In the genomic region with DNA sequence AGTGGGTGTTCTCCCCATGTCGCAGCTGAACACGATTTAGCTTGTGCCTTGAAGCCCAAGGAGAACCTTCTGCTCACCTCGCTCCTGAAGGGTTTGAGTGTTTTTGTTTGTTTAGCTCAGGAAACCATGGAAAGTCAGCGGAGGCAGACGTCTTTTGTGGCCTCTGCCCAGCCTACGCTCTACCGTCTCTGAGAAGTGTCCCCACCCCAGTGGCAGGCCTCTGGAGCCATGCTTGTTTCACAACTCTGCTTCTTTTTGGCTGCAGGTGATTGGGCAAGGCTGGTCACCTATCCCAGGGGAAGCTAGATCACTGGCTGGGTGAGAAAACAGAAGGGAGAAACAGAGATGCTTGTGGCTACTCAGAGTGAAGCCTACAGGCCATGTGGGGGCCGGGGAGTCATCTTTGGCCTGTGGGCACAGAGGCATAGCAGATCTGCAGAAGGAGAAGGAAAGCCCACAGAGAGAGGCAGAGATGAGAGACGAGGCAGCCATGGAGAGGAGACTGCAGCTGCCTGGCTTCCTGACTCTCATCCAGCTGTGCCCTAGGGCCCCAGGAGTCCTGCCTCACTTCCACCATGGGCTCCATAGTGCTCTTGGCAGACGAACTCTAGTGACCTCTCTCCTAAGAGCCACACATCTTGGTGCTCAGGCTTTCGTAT, we compare ENCODE assay signal across 1 cellular context.
TF ChIP-seq lines count a peak whose summit lies in the region.

No MANE protein-coding gene starts in this region.

TF ChIP-seq in GM23338, 12 proteins besides CTCF, POLR2A, EP300 and RAD21:
- TF ChIP-seq, protein P1, sequence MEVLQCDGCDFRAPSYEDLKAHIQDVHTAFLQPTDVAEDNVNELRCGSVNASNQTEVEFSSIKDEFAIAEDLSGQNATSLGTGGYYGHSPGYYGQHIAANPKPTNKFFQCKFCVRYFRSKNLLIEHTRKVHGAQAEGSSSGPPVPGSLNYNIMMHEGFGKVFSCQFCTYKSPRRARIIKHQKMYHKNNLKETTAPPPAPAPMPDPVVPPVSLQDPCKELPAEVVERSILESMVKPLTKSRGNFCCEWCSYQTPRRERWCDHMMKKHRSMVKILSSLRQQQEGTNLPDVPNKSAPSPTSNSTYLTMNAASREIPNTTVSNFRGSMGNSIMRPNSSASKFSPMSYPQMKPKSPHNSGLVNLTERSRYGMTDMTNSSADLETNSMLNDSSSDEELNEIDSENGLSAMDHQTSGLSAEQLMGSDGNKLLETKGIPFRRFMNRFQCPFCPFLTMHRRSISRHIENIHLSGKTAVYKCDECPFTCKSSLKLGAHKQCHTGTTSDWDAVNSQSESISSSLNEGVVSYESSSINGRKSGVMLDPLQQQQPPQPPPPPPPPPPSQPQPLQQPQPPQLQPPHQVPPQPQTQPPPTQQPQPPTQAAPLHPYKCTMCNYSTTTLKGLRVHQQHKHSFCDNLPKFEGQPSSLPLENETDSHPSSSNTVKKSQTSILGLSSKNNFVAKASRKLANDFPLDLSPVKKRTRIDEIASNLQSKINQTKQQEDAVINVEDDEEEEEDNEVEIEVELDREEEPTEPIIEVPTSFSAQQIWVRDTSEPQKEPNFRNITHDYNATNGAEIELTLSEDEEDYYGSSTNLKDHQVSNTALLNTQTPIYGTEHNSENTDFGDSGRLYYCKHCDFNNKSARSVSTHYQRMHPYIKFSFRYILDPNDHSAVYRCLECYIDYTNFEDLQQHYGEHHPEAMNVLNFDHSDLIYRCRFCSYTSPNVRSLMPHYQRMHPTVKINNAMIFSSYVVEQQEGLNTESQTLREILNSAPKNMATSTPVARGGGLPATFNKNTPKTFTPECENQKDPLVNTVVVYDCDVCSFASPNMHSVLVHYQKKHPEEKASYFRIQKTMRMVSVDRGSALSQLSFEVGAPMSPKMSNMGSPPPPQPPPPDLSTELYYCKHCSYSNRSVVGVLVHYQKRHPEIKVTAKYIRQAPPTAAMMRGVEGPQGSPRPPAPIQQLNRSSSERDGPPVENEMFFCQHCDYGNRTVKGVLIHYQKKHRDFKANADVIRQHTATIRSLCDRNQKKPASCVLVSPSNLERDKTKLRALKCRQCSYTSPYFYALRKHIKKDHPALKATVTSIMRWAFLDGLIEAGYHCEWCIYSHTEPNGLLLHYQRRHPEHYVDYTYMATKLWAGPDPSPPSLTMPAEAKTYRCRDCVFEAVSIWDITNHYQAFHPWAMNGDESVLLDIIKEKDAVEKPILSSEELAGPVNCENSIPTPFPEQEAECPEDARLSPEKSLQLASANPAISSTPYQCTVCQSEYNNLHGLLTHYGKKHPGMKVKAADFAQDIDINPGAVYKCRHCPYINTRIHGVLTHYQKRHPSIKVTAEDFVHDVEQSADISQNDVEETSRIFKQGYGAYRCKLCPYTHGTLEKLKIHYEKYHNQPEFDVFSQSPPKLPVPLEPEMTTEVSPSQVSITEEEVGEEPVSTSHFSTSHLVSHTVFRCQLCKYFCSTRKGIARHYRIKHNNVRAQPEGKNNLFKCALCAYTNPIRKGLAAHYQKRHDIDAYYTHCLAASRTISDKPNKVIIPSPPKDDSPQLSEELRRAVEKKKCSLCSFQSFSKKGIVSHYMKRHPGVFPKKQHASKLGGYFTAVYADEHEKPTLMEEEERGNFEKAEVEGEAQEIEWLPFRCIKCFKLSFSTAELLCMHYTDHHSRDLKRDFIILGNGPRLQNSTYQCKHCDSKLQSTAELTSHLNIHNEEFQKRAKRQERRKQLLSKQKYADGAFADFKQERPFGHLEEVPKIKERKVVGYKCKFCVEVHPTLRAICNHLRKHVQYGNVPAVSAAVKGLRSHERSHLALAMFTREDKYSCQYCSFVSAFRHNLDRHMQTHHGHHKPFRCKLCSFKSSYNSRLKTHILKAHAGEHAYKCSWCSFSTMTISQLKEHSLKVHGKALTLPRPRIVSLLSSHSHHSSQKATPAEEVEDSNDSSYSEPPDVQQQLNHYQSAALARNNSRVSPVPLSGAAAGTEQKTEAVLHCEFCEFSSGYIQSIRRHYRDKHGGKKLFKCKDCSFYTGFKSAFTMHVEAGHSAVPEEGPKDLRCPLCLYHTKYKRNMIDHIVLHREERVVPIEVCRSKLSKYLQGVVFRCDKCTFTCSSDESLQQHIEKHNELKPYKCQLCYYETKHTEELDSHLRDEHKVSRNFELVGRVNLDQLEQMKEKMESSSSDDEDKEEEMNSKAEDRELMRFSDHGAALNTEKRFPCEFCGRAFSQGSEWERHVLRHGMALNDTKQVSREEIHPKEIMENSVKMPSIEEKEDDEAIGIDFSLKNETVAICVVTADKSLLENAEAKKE (CRISPR knock-in tag; IDR thresholded peaks at IDR 0.05): no peak
- TF ChIP-seq ZNF331 (CRISPR knock-in tag; IDR thresholded peaks at IDR 0.05; ENCODE audit: low read depth) (no peak), EZH2phosphoT487 (IDR thresholded peaks at IDR 0.05; ENCODE audit: unreplicated experiment) (no peak), EZH2 (IDR thresholded peaks at IDR 0.05; ENCODE audit: low read depth, unreplicated experiment) (no peak), STAT1 (IDR thresholded peaks at IDR 0.05; ENCODE audit: unreplicated experiment) (no peak), JUNB (IDR thresholded peaks at IDR 0.05; ENCODE audit: unreplicated experiment) (no peak), CREB1 (CRISPR knock-in tag; IDR thresholded peaks at IDR 0.05; ENCODE audit: low read depth) (no peak), NANOG (IDR thresholded peaks at IDR 0.05; ENCODE audit: borderline replicate concordance) (no peak), ZNF114 (CRISPR knock-in tag; IDR thresholded peaks at IDR 0.05) (no peak), POLR2AphosphoS5 (IDR thresholded peaks at IDR 0.05; ENCODE audit: low read depth) (no peak)
- TF ChIP-seq, protein P2, sequence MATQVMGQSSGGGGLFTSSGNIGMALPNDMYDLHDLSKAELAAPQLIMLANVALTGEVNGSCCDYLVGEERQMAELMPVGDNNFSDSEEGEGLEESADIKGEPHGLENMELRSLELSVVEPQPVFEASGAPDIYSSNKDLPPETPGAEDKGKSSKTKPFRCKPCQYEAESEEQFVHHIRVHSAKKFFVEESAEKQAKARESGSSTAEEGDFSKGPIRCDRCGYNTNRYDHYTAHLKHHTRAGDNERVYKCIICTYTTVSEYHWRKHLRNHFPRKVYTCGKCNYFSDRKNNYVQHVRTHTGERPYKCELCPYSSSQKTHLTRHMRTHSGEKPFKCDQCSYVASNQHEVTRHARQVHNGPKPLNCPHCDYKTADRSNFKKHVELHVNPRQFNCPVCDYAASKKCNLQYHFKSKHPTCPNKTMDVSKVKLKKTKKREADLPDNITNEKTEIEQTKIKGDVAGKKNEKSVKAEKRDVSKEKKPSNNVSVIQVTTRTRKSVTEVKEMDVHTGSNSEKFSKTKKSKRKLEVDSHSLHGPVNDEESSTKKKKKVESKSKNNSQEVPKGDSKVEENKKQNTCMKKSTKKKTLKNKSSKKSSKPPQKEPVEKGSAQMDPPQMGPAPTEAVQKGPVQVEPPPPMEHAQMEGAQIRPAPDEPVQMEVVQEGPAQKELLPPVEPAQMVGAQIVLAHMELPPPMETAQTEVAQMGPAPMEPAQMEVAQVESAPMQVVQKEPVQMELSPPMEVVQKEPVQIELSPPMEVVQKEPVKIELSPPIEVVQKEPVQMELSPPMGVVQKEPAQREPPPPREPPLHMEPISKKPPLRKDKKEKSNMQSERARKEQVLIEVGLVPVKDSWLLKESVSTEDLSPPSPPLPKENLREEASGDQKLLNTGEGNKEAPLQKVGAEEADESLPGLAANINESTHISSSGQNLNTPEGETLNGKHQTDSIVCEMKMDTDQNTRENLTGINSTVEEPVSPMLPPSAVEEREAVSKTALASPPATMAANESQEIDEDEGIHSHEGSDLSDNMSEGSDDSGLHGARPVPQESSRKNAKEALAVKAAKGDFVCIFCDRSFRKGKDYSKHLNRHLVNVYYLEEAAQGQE (IDR thresholded peaks at IDR 0.05; ENCODE audit: unreplicated experiment): no peak
- TF ChIP-seq, protein P3, sequence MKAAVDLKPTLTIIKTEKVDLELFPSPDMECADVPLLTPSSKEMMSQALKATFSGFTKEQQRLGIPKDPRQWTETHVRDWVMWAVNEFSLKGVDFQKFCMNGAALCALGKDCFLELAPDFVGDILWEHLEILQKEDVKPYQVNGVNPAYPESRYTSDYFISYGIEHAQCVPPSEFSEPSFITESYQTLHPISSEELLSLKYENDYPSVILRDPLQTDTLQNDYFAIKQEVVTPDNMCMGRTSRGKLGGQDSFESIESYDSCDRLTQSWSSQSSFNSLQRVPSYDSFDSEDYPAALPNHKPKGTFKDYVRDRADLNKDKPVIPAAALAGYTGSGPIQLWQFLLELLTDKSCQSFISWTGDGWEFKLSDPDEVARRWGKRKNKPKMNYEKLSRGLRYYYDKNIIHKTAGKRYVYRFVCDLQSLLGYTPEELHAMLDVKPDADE (IDR thresholded peaks at IDR 0.05): no peak
